8 cellular contexts compared by ENCODE assay signal in the genomic region with DNA sequence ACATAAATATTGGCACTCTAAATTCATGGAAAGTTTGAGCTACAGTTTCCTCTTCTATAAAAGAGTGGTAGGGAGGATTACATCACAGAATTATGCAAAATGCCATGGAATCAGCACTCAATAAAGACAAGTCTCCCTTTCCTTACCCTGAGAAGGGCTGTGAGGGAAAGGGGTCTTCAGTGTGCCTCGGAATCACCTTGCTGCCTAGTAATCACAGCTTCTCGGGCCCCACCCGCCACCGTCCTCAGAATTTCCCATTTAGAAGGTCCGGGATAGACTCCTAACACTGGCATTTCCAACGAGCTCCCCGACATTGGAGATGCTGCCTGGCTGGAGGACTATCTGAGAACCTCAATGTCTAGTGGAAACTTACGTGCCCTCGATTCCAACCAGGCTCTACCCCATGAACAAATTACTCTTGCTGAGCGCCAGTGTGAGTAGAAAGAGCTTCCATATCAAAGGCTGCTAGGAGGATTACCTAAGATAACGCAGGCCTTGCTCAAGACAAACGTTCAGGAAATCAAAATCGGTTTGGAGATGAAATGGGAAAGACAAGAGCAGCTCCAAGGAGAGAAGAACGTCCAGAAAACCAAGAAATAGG.
DNase-seq lines count a peak whose midpoint lies in the region; ATAC-seq, FAIRE-seq and TF ChIP-seq lines count a peak whose summit lies in the region.

No MANE protein-coding gene starts in this region.

- intact Hi-C loops in A673 (cut with micrococcal nuclease; ENCODE audit: unreplicated experiment), result loop anchor here (5.0 kb wide), 1 partner anchor 94 kb away; a partner anchor contains a TSS

- no peaks in the 10 kb centered on the region for H3K36me3 ChIP-seq in A673 (ENCODE audit: insufficient read depth, low read length, poor library complexity, severe bottlenecking)

- H3K4me3 Mint-ChIP-seq in HFFc6 (peak overlapping the region; percentile 85), progenitor cell of endocrine pancreas (ENCODE audit: low read depth) (peak overlapping the region; percentile 80)

- no peaks in the 10 kb centered on the region for H3K9me3 ChIP-seq in A673 (ENCODE audit: low read depth, low read length, poor library complexity, severe bottlenecking)

- DNase-seq in A673 (ENCODE audit: low spot score) (no peak), HFFc6 (no peak), UCSD-AML1 (lab: John Stamatoyannopoulos, UW; ENCODE audit: unreplicated experiment) (peak; percentile 40), epithelial cell of prostate (ENCODE audit: low read depth, low spot score) (no peak), progenitor cell of endocrine pancreas (ENCODE audit: low spot score, unreplicated experiment) (no peak), AG20443 (ENCODE audit: low spot score) (no peak), frontal cortex (ENCODE audit: low spot score in 2 of 2) (no peak)

- BruUV-seq in A673 (replicated peaks; lab: Mats Ljungman, UMichigan), result no TSS peak

- peaks cover 11% of the 10 kb centered on the region; the same call in 1 of the 2 replicates for H3K36me3 Mint-ChIP-seq in HFFc6 (ENCODE audit: low read depth)
- H3K36me3 Mint-ChIP-seq in progenitor cell of endocrine pancreas (ENCODE audit: insufficient read depth), result peaks cover 6% of the 10 kb centered on the region

- H3K27me3 Mint-ChIP-seq in HFFc6 (ENCODE audit: insufficient read depth) (no peaks in the 10 kb centered on the region; the same call in none of the 2 replicates), progenitor cell of endocrine pancreas (no peaks in the 10 kb centered on the region)

- POLR2A ChIA-PET in A673 (lab: Charles Lee; ENCODE audit: low non-redundant PET), result interaction anchor here (0.6 kb wide), 1 partner anchor 79 kb away, joined by 3 read pairs; no protein-coding TSS in a partner anchor

- no peak for FAIRE-seq in frontal cortex (lab: Jason Lieb, UNC)

- peak overlapping the region; percentile 41 for H3K4me3 ChIP-seq in A673 (ENCODE audit: low read depth, low read length, poor library complexity, severe bottlenecking)

- H3K27me3 ChIP-seq in A673 (replicated peaks; ENCODE audit: insufficient read depth, low read depth, low read length, poor library complexity), result no peaks in the 10 kb centered on the region

- ATAC-seq in HG03432 (IDR thresholded peaks at IDR 0.05; ENCODE audit: unreplicated experiment), result no peak

- peak overlapping the region; percentile 97 for H3K27ac Mint-ChIP-seq in HFFc6
- peak overlapping the region; percentile 98 for H3K27ac Mint-ChIP-seq in progenitor cell of endocrine pancreas

- CTCF ChIA-PET in A673 (lab: Charles Lee), result interaction anchor here (0.6 to 2.2 kb wide), 2 partner anchors 10 to 74 kb away, joined by 3 to 16 read pairs; no protein-coding TSS in a partner anchor

- H3K4me1 ChIP-seq in A673 (ENCODE audit: insufficient read depth, low read length, poor library complexity, severe bottlenecking), result peaks cover 26% of the 10 kb centered on the region

- peaks cover 73% of the 10 kb centered on the region for H3K4me1 Mint-ChIP-seq in HFFc6 (ENCODE audit: low read depth)
- H3K4me1 Mint-ChIP-seq in progenitor cell of endocrine pancreas (ENCODE audit: low read depth), result peaks cover 34% of the 10 kb centered on the region

- H3K9me3 Mint-ChIP-seq in HFFc6 (no peaks in the 10 kb centered on the region; the same call in 1 of the 2 replicates), progenitor cell of endocrine pancreas (ENCODE audit: low read depth) (peaks cover 6% of the 10 kb centered on the region)

- no peak for TF ChIP-seq CTCF in A673 (conservative IDR thresholded peaks at IDR 0.05; ENCODE audit: low read depth, low read length)
- no peak for TF ChIP-seq CTCF in HFFc6 (IDR thresholded peaks at IDR 0.05)
- TF ChIP-seq CTCF in progenitor cell of endocrine pancreas (IDR thresholded peaks at IDR 0.05; ENCODE audit: unreplicated experiment), result no peak

- H3K27ac ChIP-seq in A673 (ENCODE audit: low read depth, low read length, poor library complexity, severe bottlenecking) (peak overlapping the region; percentile 71), epithelial cell of prostate (peak overlapping the region; percentile 96)
